1 cellular context compared by ENCODE assay signal in the genomic region with DNA sequence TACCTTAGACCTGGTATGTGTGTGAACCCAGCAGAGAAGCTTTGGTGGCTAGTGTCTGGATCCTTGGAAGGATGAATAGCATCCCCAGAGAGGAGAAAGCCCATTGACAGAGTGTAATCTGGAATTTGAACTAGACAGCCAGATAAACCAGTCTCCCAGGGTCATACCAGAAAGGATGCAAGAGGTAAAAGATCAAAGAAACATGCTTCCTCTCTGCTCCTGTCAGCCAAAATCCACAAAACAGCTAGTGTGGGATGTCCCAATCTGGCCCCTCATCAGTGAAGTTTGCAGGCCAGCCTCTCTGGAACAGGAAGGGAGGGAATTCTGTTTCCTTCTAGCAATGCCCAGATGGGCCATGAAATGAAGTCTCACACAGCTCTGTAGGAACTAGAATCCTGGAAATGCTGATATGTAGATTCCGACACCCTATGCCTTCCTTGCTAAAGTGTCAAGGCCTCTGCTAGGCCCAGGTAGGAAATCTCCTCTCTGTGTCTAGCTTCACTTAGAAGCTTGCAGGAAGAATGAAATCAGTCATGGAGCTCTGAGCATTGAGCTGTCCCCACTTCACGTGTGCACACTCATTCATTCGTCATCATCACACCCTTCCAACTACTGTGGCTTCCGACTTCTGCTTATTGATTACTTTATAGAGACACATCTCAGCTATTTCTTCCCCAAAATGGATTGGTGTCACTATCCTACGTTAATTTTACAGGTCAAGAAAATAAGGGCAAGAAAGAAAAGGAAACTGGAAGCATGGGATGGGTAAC.
TF ChIP-seq lines count a peak whose summit lies in the region.

No MANE protein-coding gene starts in this region.

TF ChIP-seq in HCT116, 20 proteins besides CTCF, POLR2A, EP300 and RAD21:
- TF ChIP-seq FOSL1 (IDR thresholded peaks at IDR 0.05; ENCODE audit: low read depth): peak; percentile 32; the same call in 1 of the 2 replicates
- TF ChIP-seq JUND (IDR thresholded peaks at IDR 0.05): no peak
